14 cellular contexts compared by ENCODE assay signal in the genomic region with DNA sequence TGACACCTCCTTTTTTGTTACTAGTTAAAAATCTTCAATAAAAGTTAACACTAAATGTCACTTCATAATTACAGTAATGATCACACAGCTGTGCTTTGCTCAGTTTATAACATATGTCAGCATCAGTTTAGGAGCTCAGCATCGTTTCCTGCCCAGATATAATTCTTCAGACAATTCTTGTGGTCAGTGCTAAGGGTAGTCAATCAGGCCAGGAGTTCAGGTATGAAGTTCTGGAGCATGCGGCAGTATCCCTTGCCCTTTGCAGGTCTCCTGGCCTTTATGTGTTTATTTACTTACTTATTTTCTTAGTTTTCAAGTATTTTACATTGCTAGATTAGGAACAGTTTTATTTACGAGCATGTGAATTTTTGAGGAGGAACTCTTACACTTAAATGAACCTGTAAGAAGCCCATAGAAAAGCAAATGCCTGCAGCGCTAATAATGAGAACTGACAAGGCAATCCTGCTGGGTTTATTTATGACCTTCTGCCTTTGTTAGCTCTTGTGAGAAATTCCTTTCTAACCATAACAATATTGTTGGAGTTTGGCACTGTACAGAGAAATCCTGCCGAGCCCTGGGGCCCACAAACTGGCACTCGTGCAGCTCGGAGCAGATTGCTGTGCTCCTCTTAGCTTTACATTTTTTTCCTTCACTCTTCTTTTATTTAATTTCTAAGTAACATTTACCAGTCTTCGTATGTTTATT.
DNase-seq lines count a peak whose midpoint lies in the region; ATAC-seq lines count a peak whose summit lies in the region.
"Had no signal": no experiment of that assay in that cellular context is flagged by ENCODE, and none has a peak within 500 bp of the region (broad histone marks: within the 10 kb centered on the region; RNA-seq: fewer than 3 reads in every experiment).

No MANE protein-coding gene starts in this region.

- DNase-seq in NCI-H2107 treated with DMSO at 0.1 percent for 48 hours (lab: John Stamatoyannopoulos, UW; ENCODE audit: unreplicated experiment), result peak; percentile 40
- DNase-seq in NCI-H2107 (lab: John Stamatoyannopoulos, UW), result no peak
- DNase-seq in NCI-H69 (lab: John Stamatoyannopoulos, UW), result peak; percentile 82
- DNase-seq in retina, result peak; percentile 82
- no peak for DNase-seq in islet precursor cell
- DNase-seq in stimulated activated CD4-positive, alpha-beta T cell treated with anti-CD3 and anti-CD28 coated beads, Interleukin-12 subunit alpha, Interleukin-12 subunit beta, amount 100 ng/mL, for 4 hours, result no peak
- DNase-seq: activated CD4-positive, alpha-beta T cell treated with anti-CD3 and anti-CD28 coated beads for 4 hours; IMR-90; left colon; NCI-H2081 treated with DMSO at 0.1 percent for 48 hours; upper lobe of left lung had no signal

- ATAC-seq in esophagus mucosa, result peak; percentile 43
- ATAC-seq in GM21825 (IDR thresholded peaks at IDR 0.05; ENCODE audit: unreplicated experiment), result no peak
- ATAC-seq: GM12878, left colon had no signal

Comparison
In these comparisons a context has a peak if more than half of its experiments do, and no peak if none do; other contexts are left out.
1. DNase-seq: peak in NCI-H2107 treated with DMSO at 0.1 percent for 48 hours (single experiment), NCI-H69 (single experiment) and retina (single experiment); none in NCI-H2107 (single experiment), islet precursor cell (single experiment) and stimulated activated CD4-positive, alpha-beta T cell treated with anti-CD3 and anti-CD28 coated beads, Interleukin-12 subunit alpha, Interleukin-12 subunit beta, amount 100 ng/mL, for 4 hours (single experiment).